ENCODE assay signal across 8 cellular contexts in genomic region chr18:5057348-5058012, GRCh38.
DNase-seq lines count a peak whose midpoint lies in the region; ATAC-seq and TF ChIP-seq lines count a peak whose summit lies in the region.

No MANE protein-coding gene starts in this region.

- H3K79me2 ChIP-seq in DND-41 (ENCODE audit: insufficient read depth, low read length) = no peaks in the 10 kb centered on the region

- TF ChIP-seq RAD21 in IMR-90 (IDR thresholded peaks at IDR 0.05; ENCODE audit: low read length) = peak; percentile 75

- no peak overlapping the region for H3K4me3 ChIP-seq in DND-41 (ENCODE audit: low read depth in 1 of 2, low read length in 2 of 2)
- no peak overlapping the region for H3K4me3 ChIP-seq in IMR-90 (ENCODE audit: insufficient read depth, low read depth, low read length)
- H3K4me3 ChIP-seq in Panc1 (ENCODE audit: low read depth in 2 of 2, low read length in 2 of 2) = no peak overlapping the region
- H3K4me3 ChIP-seq in heart right ventricle = peak overlapping the region in 1 of 10 donors; percentile 8
- H3K4me3 ChIP-seq in retinal pigment epithelial cell (ENCODE audit: low read length) = no peak overlapping the region

- H2BK15ac ChIP-seq in IMR-90 (ENCODE audit: low read depth, low read length) = no peak overlapping the region

- peak; percentile 84 for TF ChIP-seq CTCF in DND-41 (IDR thresholded peaks at IDR 0.05; ENCODE audit: borderline replicate concordance, extremely low read depth, low read length, poor library complexity, severe bottlenecking)
- peak; percentile 66 for TF ChIP-seq CTCF in IMR-90 (conservative IDR thresholded peaks at IDR 0.05; ENCODE audit: low read depth, low read length)
- peak; percentile 90 for TF ChIP-seq CTCF in Panc1 (IDR thresholded peaks at IDR 0.05)
- TF ChIP-seq CTCF in heart right ventricle (IDR thresholded peaks at IDR 0.05) = peak; percentile 47 to 78 (median 74)
- TF ChIP-seq CTCF in retinal pigment epithelial cell (conservative IDR thresholded peaks at IDR 0.05; ENCODE audit: low read depth, low read length) = peak; percentile 81

- no peak overlapping the region for H2AK5ac ChIP-seq in IMR-90 (ENCODE audit: low read depth, low read length)

- H3K56ac ChIP-seq in IMR-90 (ENCODE audit: extremely low read depth, insufficient read depth, low read length) = no peak overlapping the region

- DNase-seq in DND-41 = peak; percentile 69
- DNase-seq in IMR-90 = peak; percentile 31
- DNase-seq in Panc1 (ENCODE audit: low read depth, low spot score) = peak; percentile 24
- DNase-seq in activated naive CD4-positive, alpha-beta T cell treated with anti-CD3 and anti-CD28 coated beads, Interleukin-2, amount 50 U/mL, for 16 hours = peak; percentile 49
- peak; percentile 20 to 29 for DNase-seq in heart right ventricle
- no peak for DNase-seq in retinal pigment epithelial cell (ENCODE audit: low read depth)
- no peak for DNase-seq in mesenteric fat pad (ENCODE audit: low spot score)

- H2AK9ac ChIP-seq in IMR-90 (replicated peaks; ENCODE audit: low read depth, low read length, poor library complexity) = no peak overlapping the region

- intact Hi-C loops in IMR-90 (cut with micrococcal nuclease) (loop anchor here (1.0 to 10.0 kb wide), 2 partner anchors 951 to 1773 kb away; no protein-coding TSS in a partner anchor), Panc1 (cut with micrococcal nuclease; ENCODE audit: unreplicated experiment) (loop anchor here (10.0 kb wide), 1 partner anchor 943 kb away; no protein-coding TSS in a partner anchor), heart right ventricle (cut with DNase I) (loop anchor here in 7 of 10 donors (5.0 to 10.0 kb wide), 3 partner anchors 950 to 963 kb away; no protein-coding TSS in a partner anchor)

- ATAC-seq in DND-41 (ENCODE audit: insufficient read depth, low read depth) (peak; percentile 81), GM21447 (IDR thresholded peaks at IDR 0.05; ENCODE audit: unreplicated experiment) (peak; percentile 75), IMR-90 (ENCODE audit: low read depth) (peak; percentile 96), Panc1 (peak; percentile 88), heart right ventricle (peak in 6 of 8 donors; percentile 44 to 82 (median 68))

- H4K5ac ChIP-seq in IMR-90 (ENCODE audit: low read depth, low read length) = no peak overlapping the region

- H4K20me1 ChIP-seq in DND-41 (ENCODE audit: insufficient read depth, low read length) (no peaks in the 10 kb centered on the region), IMR-90 (ENCODE audit: insufficient read depth, low read length) (no peaks in the 10 kb centered on the region)

- H3K9me3 ChIP-seq in DND-41 (ENCODE audit: insufficient read depth, low read length, severe bottlenecking) (no peaks in the 10 kb centered on the region), IMR-90 (ENCODE audit: control insufficient read depth, insufficient read depth, low read length) (no peaks in the 10 kb centered on the region), Panc1 (ENCODE audit: control insufficient read depth, insufficient read depth, low read depth, low read length) (no peaks in the 10 kb centered on the region), heart right ventricle (no peaks in the 10 kb centered on the region)

- 28% methylated on average over 6 of the region's 9 CpGs; no CpG with 5 or more reads in 1 of the 2 experiments for WGBS in IMR-90 (ENCODE audit: extremely low coverage in 2 of 2, insufficient read length in 1 of 2), 2 experiments
- WGBS in heart right ventricle, 2 donors = 14 to 17% methylated on average over 9 of the region's 9 CpGs

- no TSS peak for BruUV-seq in IMR-90 (replicated peaks; lab: Mats Ljungman, UMichigan)
- BruUV-seq in Panc1 (replicated peaks; lab: Mats Ljungman, UMichigan) = no TSS peak

- no peak overlapping the region for H2AFZ ChIP-seq in DND-41 (ENCODE audit: low read depth, low read length)
- no peak overlapping the region for H2AFZ ChIP-seq in IMR-90 (replicated peaks; ENCODE audit: low read length, poor library complexity)

- no peaks in the 10 kb centered on the region for H3K9me1 ChIP-seq in IMR-90 (ENCODE audit: insufficient read depth, low read length)

- dilution Hi-C loops in IMR-90 (cut with HindIII; ENCODE audit: low sequenced_read_pairs, unreplicated experiment) = no loop called here

- H3K4ac ChIP-seq in IMR-90 (ENCODE audit: low read depth, low read length) = no peak overlapping the region

- no peak overlapping the region for H3K27ac ChIP-seq in DND-41 (ENCODE audit: low read length)
- H3K27ac ChIP-seq in IMR-90 (ENCODE audit: insufficient read depth, low read length) = no peak overlapping the region
- no peak overlapping the region for H3K27ac ChIP-seq in Panc1 (ENCODE audit: low read length)
- no peak overlapping the region for H3K27ac ChIP-seq in heart right ventricle

- H3K18ac ChIP-seq in IMR-90 (ENCODE audit: low read depth, low read length) = no peak overlapping the region

- CTCF ChIA-PET in IMR-90 (lab: Yijun Ruan, JAX) (interaction anchor here (2.2 kb wide), 1 partner anchor 950 kb away, joined by 9 read pairs; no protein-coding TSS in a partner anchor), Panc1 (lab: Charles Lee) (interaction anchor here (1.3 kb wide), 1 partner anchor 951 kb away, joined by 3 read pairs; no protein-coding TSS in a partner anchor)

- H3K4me1 ChIP-seq in DND-41 (ENCODE audit: insufficient read depth, low read length) = peaks cover 13% of the 10 kb centered on the region
- H3K4me1 ChIP-seq in IMR-90 (ENCODE audit: control insufficient read depth, insufficient read depth, low read length) = no peaks in the 10 kb centered on the region
- no peaks in the 10 kb centered on the region for H3K4me1 ChIP-seq in Panc1 (ENCODE audit: control insufficient read depth, insufficient read depth, low read length)
- peaks cover 0 to 21% (median 0%) of the 10 kb centered on the region in 9 donors for H3K4me1 ChIP-seq in heart right ventricle

- no peak for TF ChIP-seq POLR2A in IMR-90 (IDR thresholded peaks at IDR 0.05; ENCODE audit: low read depth, low read length)

- no peaks in the 10 kb centered on the region for H3K79me1 ChIP-seq in IMR-90 (ENCODE audit: low read depth in 1 of 2, low read length in 2 of 2)

- no peak overlapping the region for H2BK120ac ChIP-seq in IMR-90 (ENCODE audit: low read depth, low read length)

- H3K36me3 ChIP-seq in DND-41 (ENCODE audit: insufficient read depth, low read length) (no peaks in the 10 kb centered on the region), IMR-90 (ENCODE audit: control insufficient read depth, insufficient read depth, low read length) (no peaks in the 10 kb centered on the region), Panc1 (ENCODE audit: control insufficient read depth, insufficient read depth, low read length) (no peaks in the 10 kb centered on the region), heart right ventricle (no peaks in the 10 kb centered on the region)

- H3K4me2 ChIP-seq in DND-41 (ENCODE audit: insufficient read depth, low read length) = 0 out of 2 replicates have a peak overlapping the region, but pooled peaks have one; percentile 8
- H3K4me2 ChIP-seq in IMR-90 (ENCODE audit: low read depth, low read length) = no peak overlapping the region

- POLR2A ChIA-PET in IMR-90 (lab: Charles Lee; ENCODE audit: unreplicated experiment) (no interaction called here), Panc1 (lab: Charles Lee) (no interaction called here)

- H3K27me3 ChIP-seq in DND-41 (ENCODE audit: insufficient read depth, low read length, poor library complexity) (no peaks in the 10 kb centered on the region), IMR-90 (ENCODE audit: control insufficient read depth, insufficient read depth, low read length) (no peaks in the 10 kb centered on the region), Panc1 (ENCODE audit: control insufficient read depth, insufficient read depth, low read length) (no peaks in the 10 kb centered on the region), heart right ventricle (no peaks in the 10 kb centered on the region)

- no peak overlapping the region for H3K14ac ChIP-seq in IMR-90 (replicated peaks; ENCODE audit: low read depth, low read length)

- H2BK5ac ChIP-seq in IMR-90 (ENCODE audit: low read depth, low read length, poor library complexity, severe bottlenecking) = no peak overlapping the region

- H4K91ac ChIP-seq in IMR-90 (ENCODE audit: insufficient read depth, low read depth, low read length) = no peak overlapping the region

- H4K8ac ChIP-seq in IMR-90 (ENCODE audit: low read depth in 2 of 2, low read length in 2 of 2) = no peak overlapping the region

- no peak overlapping the region for H3K9ac ChIP-seq in DND-41 (ENCODE audit: low read depth, low read length)
- H3K9ac ChIP-seq in IMR-90 (ENCODE audit: low read depth, low read length) = no peak overlapping the region

- no peak overlapping the region for H2BK20ac ChIP-seq in IMR-90 (ENCODE audit: low read depth, low read length)

- H3K23ac ChIP-seq in IMR-90 (ENCODE audit: low read depth, low read length) = no peak overlapping the region

- in situ Hi-C loops in IMR-90 (cut with MboI; ENCODE audit: low sequenced_read_pairs) = loop anchor here (5.0 kb wide), 1 partner anchor 945 kb away; no protein-coding TSS in a partner anchor
- in situ Hi-C loops in Panc1 (cut with HindIII; ENCODE audit: low pct_unique_long_range_greater_than_20kb, low sequenced_read_pairs) = no loop called here

TF ChIP-seq in IMR-90, 13 proteins besides CTCF, POLR2A, EP300 and RAD21:
- no peak for TF ChIP-seq RFX5 (IDR thresholded peaks at IDR 0.05; ENCODE audit: low read depth, low read length)
- TF ChIP-seq SMC3 (IDR thresholded peaks at IDR 0.05; ENCODE audit: low read depth, low read length) = peak; percentile 39; the same call in 1 of the 2 replicates

Comparison
In these comparisons a context has a peak if more than half of its experiments do, and no peak if none do; other contexts are left out.
1. DNase-seq: peak in DND-41 (single experiment), IMR-90 (single experiment), Panc1 (single experiment), activated naive CD4-positive, alpha-beta T cell treated with anti-CD3 and anti-CD28 coated beads, Interleukin-2, amount 50 U/mL, for 16 hours (single experiment) and heart right ventricle (2 of 2); none in retinal pigment epithelial cell (single experiment) and mesenteric fat pad (single experiment).
2. Peak in every context shown above with its lines, with median percentiles within 50 percentile points of each other: ATAC-seq and CTCF ChIP-seq.